Comparison of ENCODE assay signal across 27 cellular contexts in genomic region chr6:54222217-54222616, GRCh38.
"Had no signal": no experiment of that assay in that cellular context is flagged by ENCODE, and none has a peak within 500 bp of the region (broad histone marks: within the 10 kb centered on the region; RNA-seq: fewer than 3 reads in every experiment).

No MANE protein-coding gene starts in this region.

- H3K27me3 ChIP-seq: stomach, suprapubic skin, testis, thyroid gland, tibial artery, tibial nerve, transverse colon, upper lobe of left lung, upper lobe of right lung, uterus, vagina had no signal

- H3K4me3 ChIP-seq: stomach, suprapubic skin, testis, thoracic aorta, thyroid gland, tibial artery, tibial nerve, transverse colon, upper lobe of left lung, upper lobe of right lung, uterus, vagina had no signal

- ATAC-seq: stimulated activated effector memory CD8-positive, alpha-beta T cell treated with anti-CD3 and anti-CD28 coated beads, Interleukin-12 subunit alpha, Interleukin-12 subunit beta, amount 100 ng/mL, for 72 hours; stimulated activated memory B cell treated with anti-CD40 and anti-IgM and Interleukin-4, amounts not matched to agents 10 μg/mL and 1 μg/mL and 100 μg/mL, for 72 hours; stimulated activated naive B cell treated with anti-CD40 and anti-IgM and Interleukin-4, amounts not matched to agents 10 μg/mL and 1 μg/mL and 100 μg/mL, for 72 hours; stimulated activated naive CD8-positive, alpha-beta T cell treated with anti-CD3 and anti-CD28 coated beads, Interleukin-15, amount 100 ng/mL, for 72 hours; stimulated activated naive CD8-positive, alpha-beta T cell treated with anti-CD3 and anti-CD28 coated beads, Interleukin-15, Interleukin-2, amounts not matched to agents 100 U/mL and 50 U/mL, for 24 hours; upper lobe of right lung had no signal

- H3K36me3 ChIP-seq: stomach, suprapubic skin, thoracic aorta, thyroid gland, tibial artery, tibial nerve, transverse colon, upper lobe of left lung, upper lobe of right lung, uterus, vagina had no signal

- H3K9me3 ChIP-seq: suprapubic skin, testis, thoracic aorta, thyroid gland, tibial artery, upper lobe of right lung, vagina had no signal

- FAIRE-seq: urothelium cell line had no signal

- H3K4me1 ChIP-seq: stomach, suprapubic skin, testis, thyroid gland, tibial artery, tibial nerve, transverse colon, upper lobe of left lung, upper lobe of right lung, uterus, vagina had no signal

- DNase-seq: stimulated activated CD4-positive, alpha-beta T cell treated with anti-CD3 and anti-CD28 coated beads, Interleukin-2, amount 100 ng/mL, for 48 hours; stimulated activated CD4-positive, alpha-beta T cell treated with anti-CD3 and anti-CD28 coated beads, Interleukin-4, amount 100 ng/mL, for 1 hour; stimulated activated CD4-positive, alpha-beta T cell treated with anti-CD3 and anti-CD28 coated beads, Interleukin-4, amount 100 ng/mL, for 24 hours; stimulated activated CD4-positive, alpha-beta T cell treated with anti-CD3 and anti-CD28 coated beads, Interleukin-4, amount 100 ng/mL, for 4 hours; stimulated activated CD8-positive, alpha-beta memory T cell treated with anti-CD3 and anti-CD28 coated beads, Interleukin-4, amount 100 ng/mL, for 48 hours; stimulated activated naive B cell treated with anti-CD40 and anti-IgM and Interleukin-4, amounts not matched to agents 10 μg/mL and 1 μg/mL and 100 μg/mL, for 72 hours; stimulated activated naive CD4-positive, alpha-beta T cell; stimulated activated naive CD4-positive, alpha-beta T cell treated with Interleukin-2 at 50 U/mL for 16 hours; stimulated activated naive CD8-positive, alpha-beta T cell treated with anti-CD3 and anti-CD28 coated beads, Interleukin-15, amount 100 ng/mL, for 72 hours; stimulated activated naive CD8-positive, alpha-beta T cell treated with anti-CD3 and anti-CD28 coated beads, Interleukin-15, Interleukin-2, amounts not matched to agents 100 U/mL and 50 U/mL, for 24 hours; stomach; substantia nigra; testis; thyroid gland; tibial artery; transverse colon; trophoblast cell; upper lobe of left lung; upper lobe of right lung; uterus had no signal

- H3K27ac ChIP-seq: stomach, suprapubic skin, testis, thoracic aorta, thyroid gland, tibial artery, tibial nerve, transverse colon, upper lobe of left lung, upper lobe of right lung, uterus, vagina had no signal
